Comparison of ENCODE assay signal across 18 cellular contexts in the genomic region with DNA sequence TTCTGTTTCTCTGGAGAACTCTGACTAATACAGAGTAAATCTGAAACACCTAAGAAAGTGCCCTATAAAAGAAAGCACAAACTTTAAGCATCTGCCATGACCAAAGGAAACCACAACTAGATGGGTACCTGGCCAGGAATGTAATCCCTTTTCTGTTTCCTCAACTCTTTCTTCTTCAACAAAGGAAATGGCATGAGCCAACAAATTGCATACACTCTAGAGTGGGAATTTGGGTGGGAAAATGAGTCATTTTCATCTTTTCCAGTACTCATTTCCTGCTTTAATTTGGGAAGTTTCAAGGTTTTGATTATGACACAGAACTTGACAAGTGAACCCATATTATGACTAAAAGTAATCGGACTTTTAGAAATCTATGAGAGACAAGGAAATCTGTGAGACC.
"Had no signal": no experiment of that assay in that cellular context is flagged by ENCODE, and none has a peak within 500 bp of the region (broad histone marks: within the 10 kb centered on the region; RNA-seq: fewer than 3 reads in every experiment).

No MANE protein-coding gene starts in this region.

- H3K27me3 ChIP-seq: gastrocnemius medialis, heart right ventricle, neutrophil, spleen, tibial artery, upper lobe of left lung, vagina had no signal

- H3K4me3 ChIP-seq: gastrocnemius medialis, heart right ventricle, psoas muscle, spleen, tibial artery, upper lobe of left lung, vagina had no signal

- H3K27ac ChIP-seq: gastrocnemius medialis, heart right ventricle, neutrophil, psoas muscle, spleen, tibial artery, upper lobe of left lung, vagina had no signal

- H3K36me3 ChIP-seq: gastrocnemius medialis, heart right ventricle, neutrophil, spleen, tibial artery, upper lobe of left lung, vagina had no signal

- DNase-seq: effector CD4-positive, alpha-beta T cell; endodermal cell; gastrocnemius medialis; heart right ventricle; hypothalamus; kidney glomerular epithelial cell; naive thymus-derived CD8-positive, alpha-beta T cell; psoas muscle; spleen; stimulated activated CD4-positive, alpha-beta T cell treated with anti-CD3 and anti-CD28 coated beads, Interleukin-15, amount 100 ng/mL, for 24 hours; stimulated activated CD4-positive, alpha-beta T cell treated with anti-CD3 and anti-CD28 coated beads, Interleukin-1b, Interleukin-23, amount 100 ng/mL, for 48 hours; stimulated activated CD4-positive, alpha-beta T cell treated with anti-CD3 and anti-CD28 coated beads, Interleukin-4, amount 100 ng/mL, for 24 hours; tibial artery; upper lobe of left lung had no signal

- H3K9me3 ChIP-seq: gastrocnemius medialis, neutrophil, psoas muscle, tibial artery, upper lobe of left lung, vagina had no signal

- ATAC-seq: gastrocnemius medialis; heart right ventricle; naive thymus-derived CD8-positive, alpha-beta T cell; psoas muscle; sciatic nerve; stimulated activated memory B cell treated with anti-CD40 and anti-IgM and Interleukin-4, amounts not matched to agents 10 μg/mL and 1 μg/mL and 100 μg/mL, for 72 hours had no signal

- H3K4me1 ChIP-seq: gastrocnemius medialis, heart right ventricle, psoas muscle, spleen, tibial artery, upper lobe of left lung, vagina had no signal
